In genomic region chr3:166864473-166865467, GRCh38 we compare ENCODE assay signal across 28 cellular contexts.
"Had no signal": no experiment of that assay in that cellular context is flagged by ENCODE, and none has a peak within 500 bp of the region (broad histone marks: within the 10 kb centered on the region; RNA-seq: fewer than 3 reads in every experiment).

No MANE protein-coding gene starts in this region.

- H3K27ac Mint-ChIP-seq: activated CD4-positive, alpha-beta memory T cell treated with anti-CD3 and anti-CD28 coated beads, Interleukin-2, amount 10 ng/mL, durations not matched to agents 7 days and 5 days; activated CD4-positive, alpha-beta T cell treated with anti-CD3 and anti-CD28 coated beads, Interleukin-2, amount 10 ng/mL, durations not matched to agents 7 days and 5 days; activated T-helper 17 cell treated with anti-CD3 and anti-CD28 coated beads, Interleukin-2, amount 50 U/mL, for 72 hours; nephron progenitor cell; progenitor cell of endocrine pancreas; T-cell had no signal

- H3K9me3 Mint-ChIP-seq: activated T-cell treated with anti-CD3 and anti-CD28 coated beads, Interleukin-2, amount 50 U/mL, for 4 hours; nephron progenitor cell had no signal

- ATAC-seq: activated CD4-positive, CD25-positive, alpha-beta regulatory T cell treated with anti-CD3 and anti-CD28 coated beads, Interleukin-2, amount 50 U/mL, for 24 hours; activated T-cell treated with anti-CD3 and anti-CD28 coated beads, Interleukin-2, amount 50 U/mL, for 4 hours; activated T-helper 17 cell treated with anti-CD3 and anti-CD28 coated beads, Interleukin-2, amount 50 U/mL, for 72 hours had no signal

- H3K27ac ChIP-seq: epithelial cell of prostate, esophagus squamous epithelium, left ventricle myocardium inferior, ovary, sigmoid colon, tibial nerve, vagina, VCaP had no signal

- H3K4me1 Mint-ChIP-seq: activated CD4-positive, alpha-beta memory T cell treated with anti-CD3 and anti-CD28 coated beads, Interleukin-2, amount 10 ng/mL, durations not matched to agents 7 days and 5 days; activated CD4-positive, alpha-beta T cell treated with anti-CD3 and anti-CD28 coated beads, Interleukin-2, amount 10 ng/mL, durations not matched to agents 7 days and 5 days; activated T-helper 17 cell treated with anti-CD3 and anti-CD28 coated beads, Interleukin-2, amount 50 U/mL, for 72 hours; central memory CD8-positive, alpha-beta T cell; nephron progenitor cell; T-cell had no signal

- H3K36me3 Mint-ChIP-seq: T-cell had no signal

- H3K27me3 Mint-ChIP-seq: activated CD4-positive, alpha-beta memory T cell treated with anti-CD3 and anti-CD28 coated beads, Interleukin-2, amount 10 ng/mL, durations not matched to agents 7 days and 5 days; activated CD4-positive, alpha-beta T cell treated with anti-CD3 and anti-CD28 coated beads, Interleukin-2, amount 10 ng/mL, durations not matched to agents 7 days and 5 days; activated T-helper 17 cell treated with anti-CD3 and anti-CD28 coated beads, Interleukin-2, amount 50 U/mL, for 72 hours; central memory CD8-positive, alpha-beta T cell; progenitor cell of endocrine pancreas; T-cell had no signal

- H3K4me3 ChIP-seq: esophagus squamous epithelium, left ventricle myocardium inferior, lung, ovary, sigmoid colon, tibial nerve, vagina had no signal

- H3K9me3 ChIP-seq: ovary, sigmoid colon, vagina had no signal

- H3K36me3 ChIP-seq: esophagus squamous epithelium, left ventricle myocardium inferior, ovary, sigmoid colon, tibial nerve, vagina had no signal

- H3K27me3 ChIP-seq: esophagus squamous epithelium, ovary, sigmoid colon, tibial nerve, vagina had no signal

- H3K4me1 ChIP-seq: esophagus squamous epithelium, left ventricle myocardium inferior, sigmoid colon, tibial nerve, vagina had no signal

- H3K4me3 Mint-ChIP-seq: activated CD4-positive, alpha-beta memory T cell treated with anti-CD3 and anti-CD28 coated beads, Interleukin-2, amount 10 ng/mL, durations not matched to agents 7 days and 5 days; activated CD4-positive, alpha-beta T cell treated with anti-CD3 and anti-CD28 coated beads, Interleukin-2, amount 10 ng/mL, durations not matched to agents 7 days and 5 days; activated T-cell treated with anti-CD3 and anti-CD28 coated beads, Interleukin-2, amount 50 U/mL, for 4 hours; activated T-helper 17 cell treated with anti-CD3 and anti-CD28 coated beads, Interleukin-2, amount 50 U/mL, for 72 hours; central memory CD8-positive, alpha-beta T cell; nephron progenitor cell; T-cell had no signal

- DNase-seq: activated CD4-positive, alpha-beta memory T cell treated with anti-CD3 and anti-CD28 coated beads, Interleukin-2, amount 10 ng/mL, durations not matched to agents 7 days and 5 days; activated CD4-positive, alpha-beta T cell treated with anti-CD3 and anti-CD28 coated beads, Interleukin-2, amount 10 ng/mL, durations not matched to agents 7 days and 5 days; activated gamma-delta T cell treated with Interleukin-2 at 50 U/mL for 16 hours; activated naive CD4-positive, alpha-beta T cell treated with anti-CD3 and anti-CD28 coated beads, Interleukin-2, amount 50 U/mL, for 16 hours; activated T-cell treated with anti-CD3 and anti-CD28 coated beads, Interleukin-2, amount 50 U/mL, for 4 hours; amygdala; dermis blood vessel endothelial cell; effector CD8-positive, alpha-beta T cell; esophagus squamous epithelium; foreskin melanocyte; left ventricle myocardium inferior; mesendoderm; nephron progenitor cell; ovary; sigmoid colon; small intestine; stimulated activated CD4-positive, alpha-beta T cell treated with anti-CD3 and anti-CD28 coated beads, Interleukin-1b, Interleukin-23, amount 100 ng/mL, for 48 hours; stimulated activated naive CD4-positive, alpha-beta T cell treated with Interleukin-2 at 50 U/mL for 16 hours; T-cell had no signal
